8 cellular contexts compared by ENCODE assay signal in the genomic region with DNA sequence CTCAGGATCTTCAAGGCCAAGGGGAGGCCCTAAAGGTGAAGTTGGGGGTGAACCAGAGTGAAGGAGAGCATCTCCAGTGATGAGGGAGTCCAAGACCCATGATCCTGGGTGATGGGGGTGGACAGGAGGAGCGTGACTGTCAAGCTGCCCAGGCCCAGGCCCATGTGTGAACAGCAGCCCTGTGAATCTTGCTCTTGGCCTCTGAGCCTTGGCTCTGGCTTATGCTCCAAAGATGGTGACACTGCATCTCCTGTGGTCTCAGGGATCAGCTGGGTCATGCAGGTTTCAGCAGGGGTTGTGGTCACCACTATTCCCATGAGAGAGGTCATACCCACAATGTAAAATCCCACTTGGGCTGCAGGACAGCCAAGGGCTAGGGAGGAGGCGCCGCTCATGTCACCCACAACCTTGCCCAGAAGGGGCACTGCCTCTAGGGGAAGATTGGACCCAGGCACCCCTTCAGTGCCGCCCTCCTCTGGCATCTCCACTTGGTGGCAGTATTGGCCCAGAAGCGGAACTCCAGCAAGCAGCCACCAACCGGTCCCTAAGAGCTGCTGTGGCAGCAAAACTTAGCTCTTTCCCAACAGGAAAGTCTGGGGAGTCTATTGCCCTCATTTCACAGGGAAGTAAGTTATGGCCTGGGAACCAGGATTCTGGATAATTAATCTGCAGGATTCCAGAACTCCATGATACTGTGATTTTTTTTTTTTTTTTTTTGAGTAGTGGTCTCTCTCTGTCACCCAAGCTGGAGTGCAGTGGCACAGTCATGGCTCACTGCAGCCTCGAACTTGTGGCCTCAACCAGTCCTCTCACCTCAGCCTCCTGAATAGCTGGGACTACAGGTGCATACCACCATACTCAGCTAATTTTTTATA. TPM values are rescaled to one million over a fixed set of nuclear protein-coding genes. Genes with fewer than 3 reads are reported as not detected.
DNase-seq lines count a peak whose midpoint lies in the region; ATAC-seq and TF ChIP-seq lines count a peak whose summit lies in the region.

No MANE protein-coding gene starts in this region.

- peaks cover 9% of the 10 kb centered on the region for H3K9me3 ChIP-seq in DND-41 (ENCODE audit: insufficient read depth, low read length, severe bottlenecking)
- peaks cover 6% of the 10 kb centered on the region for H3K9me3 ChIP-seq in vagina

- H3K4me1 ChIP-seq in DND-41 (ENCODE audit: insufficient read depth, low read length) (no peaks in the 10 kb centered on the region), vagina (no peaks in the 10 kb centered on the region)

- ATAC-seq in DND-41 (ENCODE audit: insufficient read depth, low read depth) (peak; percentile 97), GM21717 (IDR thresholded peaks at IDR 0.05; ENCODE audit: unreplicated experiment) (peak; percentile 76)

- H2AFZ ChIP-seq in DND-41 (ENCODE audit: low read depth, low read length), result no peak overlapping the region

- no peak overlapping the region for H3K4me3 ChIP-seq in DND-41 (ENCODE audit: low read depth in 1 of 2, low read length in 2 of 2)
- no peak overlapping the region for H3K4me3 ChIP-seq in vagina

- H3K27ac Mint-ChIP-seq in activated T-helper 2 cell treated with anti-CD3 and anti-CD28 coated beads, Interferon-gamma antibody, Interleukin-2, Interleukin-4, amounts not matched to agents 10 μg/mL and 5 μg/mL and 100 μg/mL, durations not matched to agents 14 hours and 24 hours and 36 hours, result no peak overlapping the region
- no peak overlapping the region for H3K27ac Mint-ChIP-seq in progenitor cell of endocrine pancreas

- H3K4me1 Mint-ChIP-seq in activated T-helper 2 cell treated with anti-CD3 and anti-CD28 coated beads, Interferon-gamma antibody, Interleukin-2, Interleukin-4, amounts not matched to agents 10 μg/mL and 5 μg/mL and 100 μg/mL, durations not matched to agents 14 hours and 24 hours and 36 hours (ENCODE audit: low read depth), result no peaks in the 10 kb centered on the region
- no peaks in the 10 kb centered on the region for H3K4me1 Mint-ChIP-seq in progenitor cell of endocrine pancreas (ENCODE audit: low read depth)

- no peak overlapping the region for H3K4me2 ChIP-seq in DND-41 (ENCODE audit: insufficient read depth, low read length)

- no peak for TF ChIP-seq POLR2A in vagina (IDR thresholded peaks at IDR 0.05)

- H4K20me1 ChIP-seq in DND-41 (ENCODE audit: insufficient read depth, low read length), result no peaks in the 10 kb centered on the region

- no peaks in the 10 kb centered on the region for H3K36me3 Mint-ChIP-seq in activated T-helper 2 cell treated with anti-CD3 and anti-CD28 coated beads, Interferon-gamma antibody, Interleukin-2, Interleukin-4, amounts not matched to agents 10 μg/mL and 5 μg/mL and 100 μg/mL, durations not matched to agents 14 hours and 24 hours and 36 hours (ENCODE audit: low read depth)
- H3K36me3 Mint-ChIP-seq in progenitor cell of endocrine pancreas (ENCODE audit: insufficient read depth), result no peaks in the 10 kb centered on the region

- intact Hi-C loops in activated T-helper 2 cell treated with anti-CD3 and anti-CD28 coated beads, Interferon-gamma antibody, Interleukin-2, Interleukin-4, amounts not matched to agents 10 μg/mL and 5 μg/mL and 100 μg/mL, durations not matched to agents 14 hours and 24 hours and 36 hours (cut with micrococcal nuclease), result loop anchor here (2.0 kb wide), 1 partner anchor 132 kb away; no protein-coding TSS in a partner anchor
- intact Hi-C loops in vagina (cut with DNase I), result no loop called here

- H3K27me3 ChIP-seq in DND-41 (ENCODE audit: insufficient read depth, low read length, poor library complexity) (no peaks in the 10 kb centered on the region), vagina (no peaks in the 10 kb centered on the region)

- H3K9me3 Mint-ChIP-seq in activated T-helper 2 cell treated with anti-CD3 and anti-CD28 coated beads, Interferon-gamma antibody, Interleukin-2, Interleukin-4, amounts not matched to agents 10 μg/mL and 5 μg/mL and 100 μg/mL, durations not matched to agents 14 hours and 24 hours and 36 hours, result peaks cover 20% of the 10 kb centered on the region
- peaks cover 13% of the 10 kb centered on the region for H3K9me3 Mint-ChIP-seq in progenitor cell of endocrine pancreas (ENCODE audit: low read depth)

- no peak overlapping the region for H3K4me3 Mint-ChIP-seq in activated T-helper 2 cell treated with anti-CD3 and anti-CD28 coated beads, Interferon-gamma antibody, Interleukin-2, Interleukin-4, amounts not matched to agents 10 μg/mL and 5 μg/mL and 100 μg/mL, durations not matched to agents 14 hours and 24 hours and 36 hours (ENCODE audit: low read depth)
- H3K4me3 Mint-ChIP-seq in progenitor cell of endocrine pancreas (ENCODE audit: low read depth), result no peak overlapping the region

- no peaks in the 10 kb centered on the region for H3K36me3 ChIP-seq in DND-41 (ENCODE audit: insufficient read depth, low read length)
- no peaks in the 10 kb centered on the region for H3K36me3 ChIP-seq in vagina

- no peak overlapping the region for H3K27ac ChIP-seq in DND-41 (ENCODE audit: low read length)
- H3K27ac ChIP-seq in vagina, result no peak overlapping the region

- peak; percentile 85 for TF ChIP-seq CTCF in DND-41 (IDR thresholded peaks at IDR 0.05; ENCODE audit: borderline replicate concordance, extremely low read depth, low read length, poor library complexity, severe bottlenecking)
- TF ChIP-seq CTCF in progenitor cell of endocrine pancreas (IDR thresholded peaks at IDR 0.05; ENCODE audit: unreplicated experiment), result peak; percentile 90
- TF ChIP-seq CTCF in vagina (IDR thresholded peaks at IDR 0.05), result peak; percentile 15 to 38 (median 35)

- H3K27me3 Mint-ChIP-seq in activated T-helper 2 cell treated with anti-CD3 and anti-CD28 coated beads, Interferon-gamma antibody, Interleukin-2, Interleukin-4, amounts not matched to agents 10 μg/mL and 5 μg/mL and 100 μg/mL, durations not matched to agents 14 hours and 24 hours and 36 hours (ENCODE audit: low read depth), result peaks cover 21% of the 10 kb centered on the region
- H3K27me3 Mint-ChIP-seq in progenitor cell of endocrine pancreas, result peaks cover 79% of the 10 kb centered on the region

- peak; percentile 70 for DNase-seq in DND-41
- peak; percentile 57 for DNase-seq in KG1 (lab: John Stamatoyannopoulos, UW)
- peak; percentile 61 to 80 for DNase-seq in SHP77 (lab: John Stamatoyannopoulos, UW)
- peak; percentile 45 for DNase-seq in activated T-helper 2 cell treated with anti-CD3 and anti-CD28 coated beads, Interferon-gamma antibody, Interleukin-2, Interleukin-4, amounts not matched to agents 10 μg/mL and 5 μg/mL and 100 μg/mL, durations not matched to agents 14 hours and 24 hours and 36 hours (ENCODE audit: low spot score)
- DNase-seq in globus pallidus (ENCODE audit: low spot score), result peak; percentile 21
- DNase-seq in progenitor cell of endocrine pancreas (ENCODE audit: low spot score, unreplicated experiment), result peak; percentile 54
- DNase-seq in vagina (ENCODE audit: extremely low spot score in 2 of 2), result peak in 1 of 2 donors; percentile 72

- H3K79me2 ChIP-seq in DND-41 (ENCODE audit: insufficient read depth, low read length), result no peaks in the 10 kb centered on the region

- H3K9ac ChIP-seq in DND-41 (ENCODE audit: low read depth, low read length), result no peak overlapping the region

RNA-seq across cellular contexts. Expression of a gene that starts 7.5 kb away (rescaled TPM):
- total RNA-seq in activated T-helper 2 cell treated with anti-CD3 and anti-CD28 coated beads, Interferon-gamma antibody, Interleukin-2, Interleukin-4, amounts not matched to agents 10 μg/mL and 5 μg/mL and 100 μg/mL, durations not matched to agents 14 hours and 24 hours and 36 hours, result not detected in 2 replicates
- total RNA-seq in progenitor cell of endocrine pancreas (not detected in 2 replicates), vagina (not detected)

RNA-seq across cellular contexts. Expression of a gene that starts 51.6 kb away (rescaled TPM):
- 0.05 TPM in 1 of 2 replicates, not detected in the other for total RNA-seq in activated T-helper 2 cell treated with anti-CD3 and anti-CD28 coated beads, Interferon-gamma antibody, Interleukin-2, Interleukin-4, amounts not matched to agents 10 μg/mL and 5 μg/mL and 100 μg/mL, durations not matched to agents 14 hours and 24 hours and 36 hours
- total RNA-seq in progenitor cell of endocrine pancreas (1.2 TPM in 2 replicates), vagina (2.9 TPM)

Comparison
In these comparisons a context has a peak if more than half of its experiments do, and no peak if none do; other contexts are left out.
1. CTCF ChIP-seq: peak in every context shown above with its lines; median percentile 90 in progenitor cell of endocrine pancreas; 85 in DND-41; 35 in vagina.